Comparison of ENCODE assay signal across 31 cellular contexts in genomic region chr13:84940167-84940566, GRCh38.
"Had no signal": no experiment of that assay in that cellular context is flagged by ENCODE, and none has a peak within 500 bp of the region (broad histone marks: within the 10 kb centered on the region; RNA-seq: fewer than 3 reads in every experiment).

No MANE protein-coding gene starts in this region.

- H3K27ac ChIP-seq: adrenal gland, ascending aorta, body of pancreas, brain microvascular endothelial cell, breast epithelium, cardiac muscle cell had no signal

- FAIRE-seq: astrocyte, bronchial epithelial cell had no signal

- H3K36me3 ChIP-seq: adrenal gland, ascending aorta, brain microvascular endothelial cell, breast epithelium, cardiac muscle cell had no signal

- H3K4me3 ChIP-seq: adrenal gland, ascending aorta, body of pancreas, breast epithelium, cardiac muscle cell had no signal

- H3K9me3 ChIP-seq: adrenal gland, ascending aorta, body of pancreas, breast epithelium had no signal

- H3K4me1 ChIP-seq: ascending aorta, body of pancreas, breast epithelium had no signal

- DNase-seq: activated effector memory CD4-positive, alpha-beta T cell treated with anti-CD3 and anti-CD28 coated beads, Interleukin-2, amount 50 U/mL, for 16 hours; activated effector memory CD4-positive, alpha-beta T cell treated with Interleukin-2 at 50 U/mL for 16 hours; activated gamma-delta T cell; activated gamma-delta T cell treated with Interleukin-2 at 50 U/mL for 16 hours; activated naive CD4-positive, alpha-beta T cell treated with anti-CD3 and anti-CD28 coated beads for 36 hours; activated naive CD4-positive, alpha-beta T cell treated with anti-CD3 and anti-CD28 coated beads, Interleukin-2, amount 10 ng/mL, durations not matched to agents 7 days and 5 days; activated naive CD4-positive, alpha-beta T cell treated with anti-CD3 and anti-CD28 coated beads, Interleukin-2, amount 50 U/mL, for 16 hours; activated naive CD4-positive, alpha-beta T cell treated with Interleukin-2 at 50 U/mL for 16 hours; activated naive CD8-positive, alpha-beta T cell treated with anti-CD3 and anti-CD28 coated beads for 36 hours; activated naive CD8-positive, alpha-beta T cell treated with anti-CD3 and anti-CD28 coated beads, Interleukin-2, amount 10 ng/mL, durations not matched to agents 7 days and 5 days; activated naive CD8-positive, alpha-beta T cell treated with anti-CD3 and anti-CD28 coated beads, Interleukin-2, amount 50 U/mL, for 24 hours; activated T-cell treated with anti-CD3 and anti-CD28 coated beads, Interleukin-2, amount 50 U/mL, for 1 hour; activated T-cell treated with anti-CD3 and anti-CD28 coated beads, Interleukin-2, amount 50 U/mL, for 24 hours; activated T-cell treated with anti-CD3 and anti-CD28 coated beads, Interleukin-2, amount 50 U/mL, for 4 hours; activated T-cell treated with anti-CD3 and anti-CD28 coated beads, Interleukin-2, amount 50 U/mL, for 48 hours; activated T-cell treated with anti-CD3 and anti-CD28 coated beads, Interleukin-2, amount 50 U/mL, for 72 hours; adrenal gland; amniotic stem cell; amygdala; anterior cingulate cortex; aorta; body of pancreas; brain microvascular endothelial cell; caudate nucleus; central memory CD4-positive, alpha-beta T cell; cerebellar nuclear complex had no signal
